Comparison of ENCODE assay signal across 1 cellular context in the genomic region with DNA sequence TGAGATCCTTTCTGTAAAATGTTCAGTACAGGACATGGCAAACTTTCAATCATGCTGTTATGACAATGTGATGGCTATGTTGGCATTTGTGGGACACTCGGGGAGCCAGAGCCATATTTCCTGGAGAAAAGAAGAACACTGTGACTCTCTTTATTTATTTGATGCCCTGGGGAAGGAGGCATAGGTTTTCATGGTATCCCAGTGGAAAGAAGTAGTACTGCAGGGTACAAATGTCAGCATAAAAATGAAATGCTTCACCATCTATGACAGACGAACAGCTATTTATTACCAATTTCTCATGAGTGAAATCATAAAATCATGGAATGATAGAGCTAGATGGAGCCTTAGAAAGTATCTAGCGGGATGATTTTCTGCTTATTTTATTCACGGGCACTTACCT.
TF ChIP-seq lines count a peak whose summit lies in the region.

No MANE protein-coding gene starts in this region.

TF ChIP-seq in WTC11, 78 proteins besides CTCF, POLR2A, EP300 and RAD21 (continued from another document):
- TF ChIP-seq, protein P1, sequence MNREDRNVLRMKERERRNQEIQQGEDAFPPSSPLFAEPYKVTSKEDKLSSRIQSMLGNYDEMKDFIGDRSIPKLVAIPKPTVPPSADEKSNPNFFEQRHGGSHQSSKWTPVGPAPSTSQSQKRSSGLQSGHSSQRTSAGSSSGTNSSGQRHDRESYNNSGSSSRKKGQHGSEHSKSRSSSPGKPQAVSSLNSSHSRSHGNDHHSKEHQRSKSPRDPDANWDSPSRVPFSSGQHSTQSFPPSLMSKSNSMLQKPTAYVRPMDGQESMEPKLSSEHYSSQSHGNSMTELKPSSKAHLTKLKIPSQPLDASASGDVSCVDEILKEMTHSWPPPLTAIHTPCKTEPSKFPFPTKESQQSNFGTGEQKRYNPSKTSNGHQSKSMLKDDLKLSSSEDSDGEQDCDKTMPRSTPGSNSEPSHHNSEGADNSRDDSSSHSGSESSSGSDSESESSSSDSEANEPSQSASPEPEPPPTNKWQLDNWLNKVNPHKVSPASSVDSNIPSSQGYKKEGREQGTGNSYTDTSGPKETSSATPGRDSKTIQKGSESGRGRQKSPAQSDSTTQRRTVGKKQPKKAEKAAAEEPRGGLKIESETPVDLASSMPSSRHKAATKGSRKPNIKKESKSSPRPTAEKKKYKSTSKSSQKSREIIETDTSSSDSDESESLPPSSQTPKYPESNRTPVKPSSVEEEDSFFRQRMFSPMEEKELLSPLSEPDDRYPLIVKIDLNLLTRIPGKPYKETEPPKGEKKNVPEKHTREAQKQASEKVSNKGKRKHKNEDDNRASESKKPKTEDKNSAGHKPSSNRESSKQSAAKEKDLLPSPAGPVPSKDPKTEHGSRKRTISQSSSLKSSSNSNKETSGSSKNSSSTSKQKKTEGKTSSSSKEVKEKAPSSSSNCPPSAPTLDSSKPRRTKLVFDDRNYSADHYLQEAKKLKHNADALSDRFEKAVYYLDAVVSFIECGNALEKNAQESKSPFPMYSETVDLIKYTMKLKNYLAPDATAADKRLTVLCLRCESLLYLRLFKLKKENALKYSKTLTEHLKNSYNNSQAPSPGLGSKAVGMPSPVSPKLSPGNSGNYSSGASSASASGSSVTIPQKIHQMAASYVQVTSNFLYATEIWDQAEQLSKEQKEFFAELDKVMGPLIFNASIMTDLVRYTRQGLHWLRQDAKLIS (CRISPR knock-in tag; IDR thresholded peaks at IDR 0.05; ENCODE audit: borderline replicate concordance) = no peak
- TF ChIP-seq, protein P2, sequence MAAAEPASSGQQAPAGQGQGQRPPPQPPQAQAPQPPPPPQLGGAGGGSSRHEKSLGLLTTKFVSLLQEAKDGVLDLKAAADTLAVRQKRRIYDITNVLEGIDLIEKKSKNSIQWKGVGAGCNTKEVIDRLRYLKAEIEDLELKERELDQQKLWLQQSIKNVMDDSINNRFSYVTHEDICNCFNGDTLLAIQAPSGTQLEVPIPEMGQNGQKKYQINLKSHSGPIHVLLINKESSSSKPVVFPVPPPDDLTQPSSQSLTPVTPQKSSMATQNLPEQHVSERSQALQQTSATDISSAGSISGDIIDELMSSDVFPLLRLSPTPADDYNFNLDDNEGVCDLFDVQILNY (CRISPR knock-in tag; IDR thresholded peaks at IDR 0.05) = no peak
- TF ChIP-seq NFYB (CRISPR knock-in tag; conservative IDR thresholded peaks at IDR 0.05; ENCODE audit: low read depth) (no peak), ZBTB21 (CRISPR knock-in tag; IDR thresholded peaks at IDR 0.05; ENCODE audit: borderline replicate concordance) (no peak), FOXP1 (CRISPR knock-in tag; IDR thresholded peaks at IDR 0.05; ENCODE audit: borderline replicate concordance) (no peak), ZNF423 (CRISPR knock-in tag; IDR thresholded peaks at IDR 0.05) (no peak)
- TF ChIP-seq, protein P3, sequence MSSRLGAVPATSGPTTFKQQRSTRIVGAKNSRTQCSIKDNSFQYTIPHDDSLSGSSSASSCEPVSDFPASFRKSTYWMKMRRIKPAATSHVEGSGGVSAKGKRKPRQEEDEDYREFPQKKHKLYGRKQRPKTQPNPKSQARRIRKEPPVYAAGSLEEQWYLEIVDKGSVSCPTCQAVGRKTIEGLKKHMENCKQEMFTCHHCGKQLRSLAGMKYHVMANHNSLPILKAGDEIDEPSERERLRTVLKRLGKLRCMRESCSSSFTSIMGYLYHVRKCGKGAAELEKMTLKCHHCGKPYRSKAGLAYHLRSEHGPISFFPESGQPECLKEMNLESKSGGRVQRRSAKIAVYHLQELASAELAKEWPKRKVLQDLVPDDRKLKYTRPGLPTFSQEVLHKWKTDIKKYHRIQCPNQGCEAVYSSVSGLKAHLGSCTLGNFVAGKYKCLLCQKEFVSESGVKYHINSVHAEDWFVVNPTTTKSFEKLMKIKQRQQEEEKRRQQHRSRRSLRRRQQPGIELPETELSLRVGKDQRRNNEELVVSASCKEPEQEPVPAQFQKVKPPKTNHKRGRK (CRISPR knock-in tag; IDR thresholded peaks at IDR 0.05; ENCODE audit: borderline replicate concordance) = no peak
- TF ChIP-seq, protein P4, sequence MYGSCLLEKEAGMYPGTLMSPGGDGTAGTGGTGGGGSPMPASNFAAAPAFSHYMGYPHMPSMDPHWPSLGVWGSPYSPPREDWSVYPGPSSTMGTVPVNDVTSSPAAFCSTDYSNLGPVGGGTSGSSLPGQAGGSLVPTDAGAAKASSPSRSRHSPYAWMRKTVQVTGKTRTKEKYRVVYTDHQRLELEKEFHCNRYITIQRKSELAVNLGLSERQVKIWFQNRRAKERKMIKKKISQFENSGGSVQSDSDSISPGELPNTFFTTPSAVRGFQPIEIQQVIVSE (CRISPR knock-in tag; IDR thresholded peaks at IDR 0.05; ENCODE audit: borderline replicate concordance) = no peak
- TF ChIP-seq, protein P5, sequence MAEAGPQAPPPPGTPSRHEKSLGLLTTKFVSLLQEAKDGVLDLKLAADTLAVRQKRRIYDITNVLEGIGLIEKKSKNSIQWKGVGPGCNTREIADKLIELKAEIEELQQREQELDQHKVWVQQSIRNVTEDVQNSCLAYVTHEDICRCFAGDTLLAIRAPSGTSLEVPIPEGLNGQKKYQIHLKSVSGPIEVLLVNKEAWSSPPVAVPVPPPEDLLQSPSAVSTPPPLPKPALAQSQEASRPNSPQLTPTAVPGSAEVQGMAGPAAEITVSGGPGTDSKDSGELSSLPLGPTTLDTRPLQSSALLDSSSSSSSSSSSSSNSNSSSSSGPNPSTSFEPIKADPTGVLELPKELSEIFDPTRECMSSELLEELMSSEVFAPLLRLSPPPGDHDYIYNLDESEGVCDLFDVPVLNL (CRISPR knock-in tag; IDR thresholded peaks at IDR 0.05; ENCODE audit: borderline replicate concordance, low read depth) = no peak
